Comparison of ENCODE assay signal across 18 cellular contexts in the genomic region with DNA sequence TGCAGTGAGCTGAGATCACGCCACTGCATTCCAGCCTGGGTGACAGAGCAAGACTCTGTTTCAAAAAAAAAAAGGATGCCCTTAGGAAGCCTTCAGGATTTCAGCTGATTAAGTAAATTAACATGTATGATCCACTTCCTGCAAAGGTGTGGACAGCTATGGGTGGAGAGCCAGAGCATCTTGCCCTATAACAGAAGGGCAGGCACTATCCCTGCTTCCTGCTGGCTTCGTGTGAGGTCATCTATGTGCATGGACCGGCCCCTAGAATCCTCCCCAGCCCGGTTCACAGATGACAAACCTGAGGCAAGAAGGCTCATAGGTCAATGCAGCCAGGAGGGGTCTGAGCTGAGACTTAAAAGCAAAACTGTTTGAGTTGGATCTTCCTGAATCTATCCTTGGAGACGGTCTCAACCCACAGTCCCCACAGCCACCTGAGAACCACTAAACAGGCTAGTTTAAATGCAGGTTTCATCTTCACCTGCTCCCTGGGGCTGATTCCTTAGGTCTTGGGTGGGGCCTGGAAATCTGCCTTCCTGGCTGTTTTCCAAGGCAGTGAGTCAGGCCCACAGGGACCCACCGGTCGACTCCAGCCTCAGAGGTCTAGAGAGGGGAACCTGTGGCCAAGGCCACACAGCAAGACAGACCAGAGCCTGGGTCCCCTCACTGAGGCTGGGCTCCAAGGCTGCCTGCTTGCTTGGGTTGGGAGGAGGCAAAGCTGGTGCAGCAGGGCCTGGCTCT. TPM values are rescaled to one million over a fixed set of nuclear protein-coding genes. Genes with fewer than 3 reads are reported as not detected.
DNase-seq lines count a peak whose midpoint lies in the region; ATAC-seq, FAIRE-seq and TF ChIP-seq lines count a peak whose summit lies in the region.
"Had no signal": no experiment of that assay in that cellular context is flagged by ENCODE, and none has a peak within 500 bp of the region (broad histone marks: within the 10 kb centered on the region; RNA-seq: fewer than 3 reads in every experiment).

No MANE protein-coding gene starts in this region.

- H3K4me3 Mint-ChIP-seq in activated B cell treated with CpG ODN at 0.5 μM for 24 hours: no peak overlapping the region
- no peak overlapping the region for H3K4me3 Mint-ChIP-seq in natural killer cell treated with Interleukin-12 subunit alpha and Interleukin-12 subunit beta and Interleukin-15 and Interleukin-18, amount 100 ng/mL, for 72 hours
- H3K4me3 Mint-ChIP-seq: activated naive CD4-positive, alpha-beta T cell treated with anti-CD3 and anti-CD28 coated beads for 36 hours; CD4-positive, CD25-positive, alpha-beta regulatory T cell; T-cell had no signal

- peaks cover 91% of the 10 kb centered on the region for H3K4me1 Mint-ChIP-seq in activated B cell treated with CpG ODN at 0.5 μM for 24 hours
- H3K4me1 Mint-ChIP-seq in natural killer cell treated with Interleukin-12 subunit alpha and Interleukin-12 subunit beta and Interleukin-15 and Interleukin-18, amount 100 ng/mL, for 72 hours (ENCODE audit: low read depth in 2 of 2): peaks cover 0 to 4% of the 10 kb centered on the region in 2 donors

- no peaks in the 10 kb centered on the region for H3K9me3 ChIP-seq in neutrophil
- H3K9me3 ChIP-seq: left lung, psoas muscle had no signal

- ATAC-seq in HG03354 (IDR thresholded peaks at IDR 0.05; ENCODE audit: poor library complexity, severe bottlenecking, unreplicated experiment): peak; percentile 6
- ATAC-seq in activated B cell treated with CpG ODN at 0.5 μM for 24 hours (ENCODE audit: low read depth): no peak
- ATAC-seq in GM18517 (IDR thresholded peaks at IDR 0.05; ENCODE audit: unreplicated experiment): no peak
- no peak for ATAC-seq in natural killer cell treated with Interleukin-12 subunit alpha and Interleukin-12 subunit beta and Interleukin-15 and Interleukin-18, amount 100 ng/mL, for 72 hours
- ATAC-seq: left lung, psoas muscle, T-cell had no signal

- peak; percentile 21 for FAIRE-seq in GM19239 (lab: Jason Lieb, UNC)

- H3K4me1 ChIP-seq in neutrophil (ENCODE audit: control insufficient read depth in 1 of 2, insufficient read depth in 1 of 2, low read depth in 1 of 2, low read length in 1 of 2): peaks cover 89 to 100% of the 10 kb centered on the region in 2 experiments
- H3K4me1 ChIP-seq: psoas muscle had no signal

- no peaks in the 10 kb centered on the region for H3K36me3 ChIP-seq in neutrophil
- H3K36me3 ChIP-seq: left lung had no signal

- intact Hi-C loops in activated B cell treated with CpG ODN at 0.5 μM for 24 hours (cut with micrococcal nuclease): loop anchor here (1.0 kb wide), 1 partner anchor 16 kb away; no protein-coding TSS in a partner anchor

- TF ChIP-seq CTCF in activated B cell treated with CpG ODN at 0.5 μM for 24 hours (IDR thresholded peaks at IDR 0.05) (no peak), neutrophil (IDR thresholded peaks at IDR 0.05) (no peak), GM10266 (IDR thresholded peaks at IDR 0.05; ENCODE audit: control insufficient read depth, insufficient read depth, low read depth, missing control alignments) (no peak)

- H3K4me3 ChIP-seq in neutrophil (ENCODE audit: low read depth in 1 of 2, low read length in 1 of 2): no peak overlapping the region
- H3K4me3 ChIP-seq: dorsolateral prefrontal cortex, left lung, psoas muscle had no signal

- peak overlapping the region; percentile 41 for H3K27ac Mint-ChIP-seq in activated B cell treated with CpG ODN at 0.5 μM for 24 hours
- no peak overlapping the region for H3K27ac Mint-ChIP-seq in natural killer cell treated with Interleukin-12 subunit alpha and Interleukin-12 subunit beta and Interleukin-15 and Interleukin-18, amount 100 ng/mL, for 72 hours
- H3K27ac Mint-ChIP-seq: activated naive CD4-positive, alpha-beta T cell treated with anti-CD3 and anti-CD28 coated beads for 36 hours; T-cell had no signal

- DNase-seq in GM19239 (ENCODE audit: insufficient read length, low spot score) (no peak), activated B cell treated with CpG ODN at 0.5 μM for 24 hours (no peak), GM10266 (ENCODE audit: extremely low spot score) (no peak), T1000 (lab: John Stamatoyannopoulos, UW) (no peak)
- DNase-seq in natural killer cell treated with Interleukin-12 subunit alpha and Interleukin-12 subunit beta and Interleukin-15 and Interleukin-18, amount 100 ng/mL, for 72 hours (ENCODE audit: low spot score): no peak
- DNase-seq: activated CD4-positive, CD25-positive, alpha-beta regulatory T cell; activated naive CD4-positive, alpha-beta T cell treated with anti-CD3 and anti-CD28 coated beads for 36 hours; CD4-positive, CD25-positive, alpha-beta regulatory T cell; dorsolateral prefrontal cortex; left lung; NCI-H446 treated with DMSO at 0.1 percent for 48 hours; psoas muscle; T-cell had no signal

- H3K27me3 ChIP-seq in neutrophil: no peaks in the 10 kb centered on the region
- H3K27me3 ChIP-seq: left lung had no signal

- peak overlapping the region; percentile 98 for H3K27ac ChIP-seq in neutrophil
- H3K27ac ChIP-seq: dorsolateral prefrontal cortex, KMS-11, left lung, psoas muscle had no signal

- H3K9me3 Mint-ChIP-seq in activated B cell treated with CpG ODN at 0.5 μM for 24 hours: no peaks in the 10 kb centered on the region
- no peaks in the 10 kb centered on the region for H3K9me3 Mint-ChIP-seq in natural killer cell treated with Interleukin-12 subunit alpha and Interleukin-12 subunit beta and Interleukin-15 and Interleukin-18, amount 100 ng/mL, for 72 hours
- H3K9me3 Mint-ChIP-seq: activated naive CD4-positive, alpha-beta T cell treated with anti-CD3 and anti-CD28 coated beads for 36 hours; CD4-positive, CD25-positive, alpha-beta regulatory T cell; T-cell had no signal

- POLR2A ChIA-PET in activated B cell treated with CpG ODN at 0.5 μM for 24 hours (lab: Charles Lee): interaction anchor here (0.6 to 11.6 kb wide), 6 partner anchors 12 to 690 kb away, joined by 3 to 100 read pairs (median 6); a partner anchor contains a TSS

- peaks cover 10% of the 10 kb centered on the region for H3K36me3 Mint-ChIP-seq in activated B cell treated with CpG ODN at 0.5 μM for 24 hours (ENCODE audit: low read depth)
- no peaks in the 10 kb centered on the region for H3K36me3 Mint-ChIP-seq in natural killer cell treated with Interleukin-12 subunit alpha and Interleukin-12 subunit beta and Interleukin-15 and Interleukin-18, amount 100 ng/mL, for 72 hours
- H3K36me3 Mint-ChIP-seq: CD4-positive, CD25-positive, alpha-beta regulatory T cell; T-cell had no signal

- CTCF ChIA-PET in activated B cell treated with CpG ODN at 0.5 μM for 24 hours (lab: Charles Lee): interaction anchor here (0.9 to 1.8 kb wide), 6 partner anchors 9 to 162 kb away, joined by 3 to 6 read pairs (median 4); a partner anchor contains a TSS

- H3K27me3 Mint-ChIP-seq in activated B cell treated with CpG ODN at 0.5 μM for 24 hours: no peaks in the 10 kb centered on the region
- H3K27me3 Mint-ChIP-seq in natural killer cell treated with Interleukin-12 subunit alpha and Interleukin-12 subunit beta and Interleukin-15 and Interleukin-18, amount 100 ng/mL, for 72 hours: no peaks in the 10 kb centered on the region
- H3K27me3 Mint-ChIP-seq: CD4-positive, CD25-positive, alpha-beta regulatory T cell; T-cell had no signal

RNA-seq across cellular contexts. Expression of a gene that starts 55.2 kb away (rescaled TPM):
- total RNA-seq in activated B cell treated with CpG ODN at 0.5 μM for 24 hours: 145 and 154 TPM in 2 replicates
- under 1 TPM in 1 of 2 donors, not detected in 1; 0.11 TPM for total RNA-seq in natural killer cell treated with Interleukin-12 subunit alpha and Interleukin-12 subunit beta and Interleukin-15 and Interleukin-18, amount 100 ng/mL, for 72 hours
- total RNA-seq: activated naive CD4-positive, alpha-beta T cell treated with anti-CD3 and anti-CD28 coated beads for 36 hours; myocyte had no signal

Comparison
In these comparisons a context has a peak if more than half of its experiments do, and no peak if none do; other contexts are left out.
1. RNA of a gene that starts 55.2 kb away (total RNA-seq): 145 to 154 TPM in activated B cell treated with CpG ODN at 0.5 μM for 24 hours; 0.11 TPM in natural killer cell treated with Interleukin-12 subunit alpha and Interleukin-12 subunit beta and Interleukin-15 and Interleukin-18, amount 100 ng/mL, for 72 hours; every median in the first group is over 100 times any median in the second.